Comparison of ENCODE assay signal across 11 cellular contexts in genomic region chr4:38985363-38986065, GRCh38. TPM values are rescaled to one million over a fixed set of nuclear protein-coding genes. Genes with fewer than 3 reads are reported as not detected.
A peak's percentile ranks its signal among the peaks of the same experiment; 100 is the strongest.
DNase-seq lines count a peak whose midpoint lies in the region; FAIRE-seq and TF ChIP-seq lines count a peak whose summit lies in the region.
"Had no signal": no experiment of that assay in that cellular context is flagged by ENCODE, and none has a peak within 500 bp of the region (broad histone marks: within the 10 kb centered on the region; RNA-seq: fewer than 3 reads in every experiment).

No MANE protein-coding gene starts in this region.

- H3K79me2 ChIP-seq in astrocyte (ENCODE audit: insufficient read depth, low read length), result no peaks in the 10 kb centered on the region

- H4K20me1 ChIP-seq in astrocyte (ENCODE audit: insufficient read depth, low read length), result no peaks in the 10 kb centered on the region

- FAIRE-seq in GM12891 (lab: Jason Lieb, UNC), result peak; percentile 79
- no peak for FAIRE-seq in astrocyte (lab: Jason Lieb, UNC)
- FAIRE-seq: D721Med had no signal

- H3K4me1 Mint-ChIP-seq in IgD-negative memory B cell (peaks cover 43 to 75% (median 54%) of the 10 kb centered on the region in 3 donors), astrocyte (ENCODE audit: low read depth, unreplicated experiment) (peaks cover 33% of the 10 kb centered on the region), neural crest cell (peaks cover 24% of the 10 kb centered on the region), progenitor cell of endocrine pancreas (ENCODE audit: low read depth) (peaks cover 6% of the 10 kb centered on the region)

- H3K36me3 Mint-ChIP-seq in IgD-negative memory B cell (peaks cover 29% of the 10 kb centered on the region), astrocyte (ENCODE audit: low read depth, unreplicated experiment) (no peaks in the 10 kb centered on the region), neural crest cell (ENCODE audit: low read depth) (no peaks in the 10 kb centered on the region), progenitor cell of endocrine pancreas (ENCODE audit: insufficient read depth) (no peaks in the 10 kb centered on the region)

- no peak for TF ChIP-seq CTCF in astrocyte (IDR thresholded peaks at IDR 0.05; ENCODE audit: insufficient read depth, low read depth, low read length)
- TF ChIP-seq CTCF in neural crest cell (conservative IDR thresholded peaks at IDR 0.05), result no peak
- no peak for TF ChIP-seq CTCF in progenitor cell of endocrine pancreas (IDR thresholded peaks at IDR 0.05; ENCODE audit: unreplicated experiment)

- H3K27ac ChIP-seq in astrocyte (ENCODE audit: low read depth, low read length), result no peak overlapping the region

- DNase-seq in GM12891 (ENCODE audit: insufficient read length, low spot score), result no peak
- DNase-seq in astrocyte (ENCODE audit: low read depth), result no peak
- DNase-seq in neural crest cell (ENCODE audit: low read depth, low spot score), result no peak
- DNase-seq in ecto neural progenitor cell (ENCODE audit: low spot score), result no peak
- no peak for DNase-seq in NCI-H748 treated with DMSO at 0.1 percent for 48 hours (lab: John Stamatoyannopoulos, UW)
- DNase-seq in progenitor cell of endocrine pancreas (ENCODE audit: low spot score, unreplicated experiment), result no peak
- DNase-seq: MV-4-11; NCI-H446; stimulated activated CD4-positive, alpha-beta T cell treated with anti-CD3 and anti-CD28 coated beads, Interleukin-4, amount 100 ng/mL, for 24 hours had no signal

- peaks cover 21% of the 10 kb centered on the region for H3K4me1 ChIP-seq in astrocyte (ENCODE audit: insufficient read depth, low read length)

- no peak overlapping the region for H3K4me3 ChIP-seq in astrocyte (ENCODE audit: insufficient read depth, low read depth, low read length)

- H3K27ac Mint-ChIP-seq in IgD-negative memory B cell (peak overlapping the region; percentile 94 to 97 (median 96)), astrocyte (ENCODE audit: unreplicated experiment) (no peak overlapping the region), neural crest cell (ENCODE audit: unreplicated experiment) (peak overlapping the region; percentile 54), progenitor cell of endocrine pancreas (no peak overlapping the region)

- H2AFZ ChIP-seq in astrocyte (ENCODE audit: low read depth, low read length), result peak overlapping the region; percentile 31

- H3K9ac ChIP-seq in astrocyte (ENCODE audit: low read length), result no peak overlapping the region

- no peaks in the 10 kb centered on the region for H3K27me3 ChIP-seq in astrocyte (ENCODE audit: insufficient read depth, low read length)

- H3K27me3 Mint-ChIP-seq in IgD-negative memory B cell (no peaks in the 10 kb centered on the region), astrocyte (ENCODE audit: low read depth, unreplicated experiment) (no peaks in the 10 kb centered on the region), neural crest cell (ENCODE audit: low read depth) (no peaks in the 10 kb centered on the region), progenitor cell of endocrine pancreas (no peaks in the 10 kb centered on the region)

- no peak for TF ChIP-seq POLR2A in GM12891 (IDR thresholded peaks at IDR 0.05; ENCODE audit: low read depth, low read length)

- no peaks in the 10 kb centered on the region for H3K9me3 Mint-ChIP-seq in IgD-negative memory B cell
- H3K9me3 Mint-ChIP-seq in astrocyte (ENCODE audit: unreplicated experiment), result no peaks in the 10 kb centered on the region
- H3K9me3 Mint-ChIP-seq in neural crest cell, result no peaks in the 10 kb centered on the region
- H3K9me3 Mint-ChIP-seq in progenitor cell of endocrine pancreas (ENCODE audit: low read depth), result no peaks in the 10 kb centered on the region

- H3K9me3 ChIP-seq in astrocyte (ENCODE audit: insufficient read depth, low read depth, low read length), result no peaks in the 10 kb centered on the region

- peak overlapping the region; percentile 12 for H3K4me2 ChIP-seq in astrocyte (ENCODE audit: low read length)

- H3K36me3 ChIP-seq in astrocyte (ENCODE audit: insufficient read depth, low read length), result no peaks in the 10 kb centered on the region

- H3K4me3 Mint-ChIP-seq in IgD-negative memory B cell, result peak overlapping the region; percentile 74 to 92 (median 84)
- no peak overlapping the region for H3K4me3 Mint-ChIP-seq in astrocyte (ENCODE audit: unreplicated experiment)
- peak overlapping the region; percentile 5 for H3K4me3 Mint-ChIP-seq in neural crest cell
- H3K4me3 Mint-ChIP-seq in progenitor cell of endocrine pancreas (ENCODE audit: low read depth), result no peak overlapping the region

TF ChIP-seq in GM12891, 5 proteins besides CTCF, POLR2A, EP300 and RAD21:
- TF ChIP-seq TAF1 (IDR thresholded peaks at IDR 0.05; ENCODE audit: low read depth, low read length) (no peak), POU2F2 (IDR thresholded peaks at IDR 0.05; ENCODE audit: low read depth, low read length) (no peak), PAX5 (IDR thresholded peaks at IDR 0.05; ENCODE audit: insufficient read depth, low read length, severe bottlenecking) (no peak), POLR2AphosphoS5 (IDR thresholded peaks at IDR 0.05; ENCODE audit: low read depth, low read length) (no peak), SPI1 (IDR thresholded peaks at IDR 0.05; ENCODE audit: low read depth, low read length) (no peak)

RNA-seq across cellular contexts. Expression of gene TMEM156, which starts 46.7 kb away (rescaled TPM):
- 17.7 TPM for polyA plus RNA-seq in GM12891 (2012; ENCODE audit: low read depth, missing spikeins)
- polyA plus RNA-seq in IgD-negative memory B cell, result 152 TPM
- 0.59 and 1.1 TPM in 2 replicates for total RNA-seq in astrocyte
- not detected in 2 replicates for total RNA-seq in neural crest cell
- total RNA-seq in progenitor cell of endocrine pancreas, result not detected in 2 replicates

Comparison
In these comparisons a context has a peak if more than half of its experiments do, and no peak if none do; other contexts are left out.
1. H3K27ac Mint-ChIP-seq: peak in IgD-negative memory B cell (3 of 3) and neural crest cell (single experiment); none in astrocyte (single experiment) and progenitor cell of endocrine pancreas (single experiment).
2. H3K4me3 Mint-ChIP-seq: peak in IgD-negative memory B cell (4 of 4) and neural crest cell (single experiment); none in astrocyte (single experiment) and progenitor cell of endocrine pancreas (single experiment).